11 cellular contexts compared by ENCODE assay signal in the genomic region with DNA sequence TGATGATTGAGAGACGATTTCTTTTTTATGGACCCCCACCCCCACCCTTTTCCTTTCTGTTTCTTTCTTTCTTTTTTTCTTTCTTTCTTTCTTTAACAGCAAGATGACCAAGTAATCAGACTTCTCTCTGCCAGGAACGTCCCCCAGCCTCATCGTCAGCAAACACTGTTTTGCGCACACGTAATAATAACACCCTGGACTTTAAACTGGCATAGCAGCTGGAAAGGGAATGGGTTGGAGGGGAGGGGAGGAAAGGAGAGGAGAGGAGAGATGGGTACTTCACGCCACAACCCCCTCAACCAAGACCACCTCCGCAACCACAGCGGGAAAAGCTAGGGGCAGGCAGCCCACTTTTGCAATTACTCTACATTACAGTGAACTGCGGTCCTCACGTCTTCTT. TPM values are rescaled to one million over a fixed set of nuclear protein-coding genes. Genes with fewer than 3 reads are reported as not detected.
DNase-seq lines count a peak whose midpoint lies in the region; ATAC-seq and TF ChIP-seq lines count a peak whose summit lies in the region.
"Had no signal": no experiment of that assay in that cellular context is flagged by ENCODE, and none has a peak within 500 bp of the region (broad histone marks: within the 10 kb centered on the region; RNA-seq: fewer than 3 reads in every experiment).

No MANE protein-coding gene starts in this region.

- no peak overlapping the region for H2AK5ac ChIP-seq in trophoblast cell (ENCODE audit: low read length)

- H2AFZ ChIP-seq in hepatocyte (peak overlapping the region; percentile 49), trophoblast cell (ENCODE audit: insufficient read depth, low read length, poor library complexity) (no peak overlapping the region)

- H4K20me1 ChIP-seq in hepatocyte (ENCODE audit: insufficient read depth, poor library complexity, severe bottlenecking) = no peaks in the 10 kb centered on the region

- no peak overlapping the region for H3K9ac ChIP-seq in adipocyte (ENCODE audit: low read length)
- peak overlapping the region; percentile 3 for H3K9ac ChIP-seq in trophoblast cell (ENCODE audit: low read length)

- H3K4me3 ChIP-seq in adipocyte (ENCODE audit: low read length) (peak overlapping the region; percentile 64), hepatocyte (peak overlapping the region; percentile 36), trophoblast cell (ENCODE audit: low read depth, low read length) (no peak overlapping the region)

- ATAC-seq in GM21528 (IDR thresholded peaks at IDR 0.05; ENCODE audit: low FRiP score, unreplicated experiment) (no peak), GM19324 (IDR thresholded peaks at IDR 0.05; ENCODE audit: low FRiP score, unreplicated experiment) (no peak), GM21390 (IDR thresholded peaks at IDR 0.05; ENCODE audit: unreplicated experiment) (no peak), GM21423 (IDR thresholded peaks at IDR 0.05; ENCODE audit: unreplicated experiment) (no peak)

- no peak overlapping the region for H4K91ac ChIP-seq in trophoblast cell (ENCODE audit: low read depth, low read length)

- H3K4me2 ChIP-seq in hepatocyte (peak overlapping the region; percentile 93), trophoblast cell (ENCODE audit: low read length) (peak overlapping the region; percentile 94)

- no peak overlapping the region for H2BK5ac ChIP-seq in trophoblast cell (ENCODE audit: low read depth, low read length, poor library complexity)

- DNase-seq in DMS53 (lab: John Stamatoyannopoulos, UW) (peak; percentile 72), adipocyte (ENCODE audit: low read depth) (no peak), hepatocyte (ENCODE audit: low spot score) (peak; percentile 7), trophoblast cell (no peak)
- DNase-seq: activated CD4-positive, alpha-beta T cell treated with anti-CD3 and anti-CD28 coated beads, Interleukin-2, amount 50 U/mL, for 4 hours; activated naive CD4-positive, alpha-beta T cell treated with anti-CD3 and anti-CD28 coated beads, Interleukin-2, amount 10 ng/mL, durations not matched to agents 7 days and 5 days; CD4-positive, alpha-beta memory T cell had no signal

- H3K9me3 ChIP-seq in adipocyte (ENCODE audit: control insufficient read depth, low read length) (no peaks in the 10 kb centered on the region), hepatocyte (ENCODE audit: low read depth) (no peaks in the 10 kb centered on the region), trophoblast cell (ENCODE audit: insufficient read depth, low read depth, low read length) (no peaks in the 10 kb centered on the region)

- no peaks in the 10 kb centered on the region for H3K79me1 ChIP-seq in trophoblast cell (ENCODE audit: low read length)

- no peak for TF ChIP-seq CTCF in hepatocyte (IDR thresholded peaks at IDR 0.05; ENCODE audit: poor library complexity)

- H3K36me3 ChIP-seq in adipocyte (ENCODE audit: control insufficient read depth, insufficient read depth, low read length, severe bottlenecking) = no peaks in the 10 kb centered on the region
- H3K36me3 ChIP-seq in hepatocyte (replicated peaks; ENCODE audit: insufficient read depth, low read depth) = no peaks in the 10 kb centered on the region
- H3K36me3 ChIP-seq in trophoblast cell (ENCODE audit: control insufficient read depth in 1 of 2, insufficient read depth in 2 of 2, low read length in 2 of 2) = no peaks in the 10 kb centered on the region

- H4K8ac ChIP-seq in trophoblast cell (ENCODE audit: low read depth, low read length) = no peak overlapping the region

- H2BK120ac ChIP-seq in trophoblast cell (ENCODE audit: insufficient read depth, low read length, poor library complexity) = no peak overlapping the region

- H3K79me2 ChIP-seq in hepatocyte (no peaks in the 10 kb centered on the region), trophoblast cell (ENCODE audit: control insufficient read depth, insufficient read depth, low read length, poor library complexity) (no peaks in the 10 kb centered on the region)

- no peak overlapping the region for H3K14ac ChIP-seq in trophoblast cell (ENCODE audit: low read length)

- no peaks in the 10 kb centered on the region for H3K9me2 ChIP-seq in hepatocyte (replicated peaks; ENCODE audit: insufficient read depth)

- H3K4me1 ChIP-seq in adipocyte (ENCODE audit: control insufficient read depth, insufficient read depth, low read length) = peaks cover 9% of the 10 kb centered on the region
- peaks cover 14% of the 10 kb centered on the region for H3K4me1 ChIP-seq in hepatocyte (ENCODE audit: insufficient read depth)
- H3K4me1 ChIP-seq in trophoblast cell (ENCODE audit: control insufficient read depth in 1 of 2, insufficient read depth in 2 of 2, low read length in 2 of 2) = peaks cover 3 to 8% of the 10 kb centered on the region in 2 experiments

- H2BK12ac ChIP-seq in trophoblast cell (ENCODE audit: low read length) = no peak overlapping the region

- no peak overlapping the region for H4K12ac ChIP-seq in trophoblast cell (ENCODE audit: low read depth, low read length)

- H3K18ac ChIP-seq in trophoblast cell (ENCODE audit: low read length) = no peak overlapping the region

- WGBS in hepatocyte (ENCODE audit: low lambda C conversion rate, missing lambda C conversion rate) = 11% methylated on average over 10 of the region's 10 CpGs
- no CpG with 5 or more reads among the region's 10 CpGs for WGBS in trophoblast cell (ENCODE audit: extremely low coverage, insufficient coverage, insufficient read length)

- no peak overlapping the region for H3K23ac ChIP-seq in trophoblast cell (ENCODE audit: low read length)

- H3K27me3 ChIP-seq in adipocyte (replicated peaks; ENCODE audit: control insufficient read depth, insufficient read depth, low read length) = peaks cover 37% of the 10 kb centered on the region
- peaks cover 66% of the 10 kb centered on the region for H3K27me3 ChIP-seq in hepatocyte
- H3K27me3 ChIP-seq in trophoblast cell (ENCODE audit: insufficient read depth, low read length) = peaks cover 16% of the 10 kb centered on the region

- no peak overlapping the region for H3K27ac ChIP-seq in hepatocyte
- H3K27ac ChIP-seq in trophoblast cell (ENCODE audit: low read depth, low read length) = no peak overlapping the region

- H3K4ac ChIP-seq in trophoblast cell (ENCODE audit: low read depth, low read length) = no peak overlapping the region

RNA-seq across cellular contexts. Expression of gene GABRA2, which starts 1.1 kb away (rescaled TPM):
- total RNA-seq in hepatocyte = 2.3 and 2.7 TPM in 2 replicates
- polyA plus RNA-seq in hepatocyte = 0.57 and 0.89 TPM in 2 replicates
- polyA plus RNA-seq in trophoblast cell (2013) = 0.33 and 0.55 TPM in 2 replicates
- total RNA-seq: CD4-positive, alpha-beta memory T cell had no signal
- polyA plus RNA-seq: CD4-positive, alpha-beta memory T cell had no signal

Comparison
In these comparisons a context has a peak if more than half of its experiments do, and no peak if none do; other contexts are left out.
1. DNase-seq: peak in DMS53 (single experiment) and hepatocyte (single experiment); none in adipocyte (single experiment) and trophoblast cell (0 of 2).